ENCODE assay signal across 29 cellular contexts in the genomic region with DNA sequence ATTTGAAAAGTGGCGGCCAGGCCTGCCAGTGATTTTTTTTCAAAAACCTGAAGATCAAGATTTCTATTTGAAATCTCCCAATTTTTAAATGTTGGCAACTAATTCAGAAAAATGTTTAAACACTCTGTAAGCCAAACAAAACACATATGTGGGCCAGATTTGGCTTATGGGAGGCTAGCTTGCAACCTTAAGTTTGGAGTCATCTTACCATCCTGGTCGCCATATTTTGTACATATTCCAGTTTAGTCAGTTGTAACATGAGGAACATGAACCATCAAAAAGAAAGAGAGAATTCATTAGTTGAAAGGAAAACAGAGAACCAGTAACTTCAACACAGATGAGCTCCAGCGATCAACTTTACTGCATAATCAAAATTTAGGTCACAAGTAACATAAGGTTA.
"Had no signal": no experiment of that assay in that cellular context is flagged by ENCODE, and none has a peak within 500 bp of the region (broad histone marks: within the 10 kb centered on the region; RNA-seq: fewer than 3 reads in every experiment).

No MANE protein-coding gene starts in this region.

- FAIRE-seq: bronchial epithelial cell had no signal

- H3K4me3 ChIP-seq: SJCRH30, SK-N-MC had no signal

- DNase-seq: activated CD4-positive, alpha-beta memory T cell treated with anti-CD3 and anti-CD28 coated beads, Interleukin-2, amount 10 ng/mL, durations not matched to agents 7 days and 5 days; activated CD4-positive, alpha-beta T cell treated with anti-CD3 and anti-CD28 coated beads for 1 hour; activated CD4-positive, alpha-beta T cell treated with anti-CD3 and anti-CD28 coated beads for 48 hours; activated CD4-positive, CD25-positive, alpha-beta regulatory T cell; activated CD8-positive, alpha-beta memory T cell treated with anti-CD3 and anti-CD28 coated beads for 24 hours; activated CD8-positive, alpha-beta memory T cell treated with anti-CD3 and anti-CD28 coated beads, Interleukin-2, amount 10 ng/mL, durations not matched to agents 7 days and 5 days; activated CD8-positive, alpha-beta memory T cell treated with anti-CD3 and anti-CD28 coated beads, Interleukin-2, amount 50 U/mL, for 48 hours; activated effector memory CD4-positive, alpha-beta T cell treated with Interleukin-2 at 50 U/mL for 16 hours; activated naive CD4-positive, alpha-beta T cell treated with anti-CD3 and anti-CD28 coated beads, Interleukin-2, amount 10 ng/mL, durations not matched to agents 7 days and 5 days; activated naive CD8-positive, alpha-beta T cell treated with anti-CD3 and anti-CD28 coated beads, Interleukin-2, amount 50 U/mL, for 24 hours; activated T-cell treated with anti-CD3 and anti-CD28 coated beads, Interleukin-2, amount 50 U/mL, for 48 hours; anterior cingulate cortex; caudate nucleus; Karpas-422; KBM-7; NCI-H1105; NCI-H1417 treated with DMSO at 0.1 percent for 48 hours; NCI-H187 treated with DMSO at 0.1 percent for 48 hours; NCI-H2081 treated with DMSO at 0.1 percent for 48 hours; NCI-H2227 treated with DMSO at 0.1 percent for 48 hours; NCI-H524 treated with DMSO at 0.1 percent for 48 hours; SHP77; SJCRH30; T-helper 1 cell; T-helper 2 cell; T-helper 9 cell; WERI-Rb-1 had no signal
